In the genomic region with DNA sequence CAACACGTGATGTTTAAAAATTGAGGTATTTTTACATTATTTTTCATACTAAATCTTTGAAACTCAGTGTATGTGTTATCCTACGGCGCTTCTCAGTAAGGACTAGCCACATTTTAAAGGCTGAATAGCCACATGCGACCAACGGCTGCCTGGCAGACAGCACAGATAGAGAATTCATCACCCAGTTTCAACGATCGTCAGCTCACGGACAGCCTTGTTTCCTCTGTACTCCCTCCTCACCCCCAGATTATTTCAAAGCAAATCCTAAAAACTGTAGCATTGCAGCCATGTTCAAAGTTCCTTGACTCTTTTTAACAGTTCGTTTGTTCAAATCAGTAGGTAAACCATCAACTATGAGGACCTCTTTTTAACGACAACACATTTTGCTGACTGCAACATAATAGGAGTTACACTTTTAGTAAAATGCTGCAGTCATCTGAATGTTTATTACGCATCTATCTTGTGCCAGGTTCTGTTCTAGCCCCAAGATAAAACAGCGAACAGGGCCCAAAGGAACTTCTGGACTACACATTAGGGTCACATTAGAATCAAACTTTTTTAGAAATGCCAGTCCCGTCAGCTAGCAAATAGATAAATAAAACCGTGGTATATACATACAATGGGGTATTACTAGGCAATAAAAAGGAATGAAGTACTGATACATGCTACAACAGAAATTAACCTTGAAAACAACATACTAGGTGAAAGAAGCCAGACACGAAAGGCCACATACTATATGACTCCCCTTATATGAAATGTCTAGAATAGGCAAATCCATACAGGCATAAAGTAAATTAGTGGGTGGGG, we compare ENCODE assay signal across 21 cellular contexts. TPM values are rescaled to one million over a fixed set of nuclear protein-coding genes. Genes with fewer than 3 reads are reported as not detected.
DNase-seq lines count a peak whose midpoint lies in the region; ATAC-seq, FAIRE-seq and TF ChIP-seq lines count a peak whose summit lies in the region.
"Had no signal": no experiment of that assay in that cellular context is flagged by ENCODE, and none has a peak within 500 bp of the region (broad histone marks: within the 10 kb centered on the region; RNA-seq: fewer than 3 reads in every experiment).

No MANE protein-coding gene starts in this region.

- RAD21 ChIA-PET in HCT116 (lab: Charles Lee; ENCODE audit: low non-redundant PET in 1 of 2, low total read pairs in 2 of 2, uncharacterized antibody in 2 of 2, unreplicated experiment in 2 of 2): no interaction called here

- H3K4me1 Mint-ChIP-seq in CD4-positive, CD25-positive, alpha-beta regulatory T cell: peaks cover 57 to 87% (median 72%) of the 10 kb centered on the region in 4 donors

- H3K4me3 ChIP-seq in CD4-positive, CD25-positive, alpha-beta regulatory T cell (ENCODE audit: low read depth, low read length): no peak overlapping the region
- H3K4me3 ChIP-seq in HCT116 (replicated peaks in 1 of 2; ENCODE audit: low read depth in 1 of 2, low read length in 2 of 2) (no peak overlapping the region), Panc1 (ENCODE audit: low read depth in 2 of 2, low read length in 2 of 2) (no peak overlapping the region), K562 (no peak overlapping the region), mucosa of descending colon (no peak overlapping the region)
- H3K4me3 ChIP-seq: BLaER1, SJCRH30 had no signal

- no peaks in the 10 kb centered on the region for H3K27me3 Mint-ChIP-seq in CD4-positive, CD25-positive, alpha-beta regulatory T cell
- H3K27me3 Mint-ChIP-seq: CD8-positive, alpha-beta memory T cell had no signal

- no peaks in the 10 kb centered on the region for H3K9me3 ChIP-seq in CD4-positive, CD25-positive, alpha-beta regulatory T cell (ENCODE audit: control insufficient read depth in 2 of 2, low read length in 2 of 2)
- H3K9me3 ChIP-seq in HCT116 (ENCODE audit: control insufficient read depth in 1 of 2, insufficient read depth in 1 of 2, low read depth in 1 of 2, low read length in 2 of 2): no peaks in the 10 kb centered on the region
- no peaks in the 10 kb centered on the region for H3K9me3 ChIP-seq in Panc1 (ENCODE audit: control insufficient read depth, insufficient read depth, low read depth, low read length)
- no peaks in the 10 kb centered on the region for H3K9me3 ChIP-seq in K562 (replicated peaks; ENCODE audit: control insufficient read depth, insufficient read depth, low read depth, low read length)
- H3K9me3 ChIP-seq in mucosa of descending colon: no peaks in the 10 kb centered on the region
- H3K9me3 ChIP-seq: BLaER1, SJCRH30 had no signal

- TF ChIP-seq RAD21 in HCT116 (IDR thresholded peaks at IDR 0.05; ENCODE audit: low read depth): no peak
- no peak for TF ChIP-seq RAD21 in K562 (CRISPR knock-in tag; conservative IDR thresholded peaks at IDR 0.05 in 1 of 2, IDR thresholded peaks at IDR 0.05 in 1 of 2)

- peak overlapping the region in 2 of 4 donors; percentile 1 to 32 for H3K4me3 Mint-ChIP-seq in CD4-positive, CD25-positive, alpha-beta regulatory T cell

- TF ChIP-seq POLR2A in HCT116 (IDR thresholded peaks at IDR 0.05; ENCODE audit: borderline replicate concordance, extremely low read depth, insufficient read depth, insufficient read length) (no peak), K562 (conservative IDR thresholded peaks at IDR 0.05) (no peak)

- ATAC-seq in CD4-positive, CD25-positive, alpha-beta regulatory T cell (ENCODE audit: low read depth in 2 of 2): no peak
- ATAC-seq in HCT116 (no peak), Panc1 (no peak), K562 (peak; percentile 34; the same call in 2 of the 3 replicates), mucosa of descending colon (no peak)
- ATAC-seq: PC-3 had no signal

- CTCF ChIA-PET in HCT116 (lab: Charles Lee) (interaction anchor here (0.8 to 3.7 kb wide), 3 partner anchors 8 to 119 kb away, joined by 3 to 23 read pairs (median 3); no protein-coding TSS in a partner anchor), Panc1 (lab: Charles Lee) (interaction anchor here (0.9 kb wide), 1 partner anchor 11 kb away, joined by 3 read pairs; no protein-coding TSS in a partner anchor), K562 (lab: Yijun Ruan, JAX; ENCODE audit: low intra/inter-chr PET ratio) (no interaction called here)

- no peak for TF ChIP-seq CTCF in HCT116 (IDR thresholded peaks at IDR 0.05 in 2 of 3, conservative IDR thresholded peaks at IDR 0.05 in 1 of 3; ENCODE audit: borderline replicate concordance in 1 of 3, insufficient read depth in 1 of 3, low read depth in 2 of 3, low read length in 2 of 3)
- TF ChIP-seq CTCF in Panc1 (IDR thresholded peaks at IDR 0.05): no peak
- TF ChIP-seq CTCF in K562 (IDR thresholded peaks at IDR 0.05 in 2 of 3, conservative IDR thresholded peaks at IDR 0.05 in 1 of 3; ENCODE audit: insufficient read depth in 2 of 3, low read depth in 1 of 3, low read length in 3 of 3): no peak
- TF ChIP-seq CTCF in mucosa of descending colon (IDR thresholded peaks at IDR 0.05): no peak

- 35% methylated on average over 15 of the region's 15 CpGs for WGBS in K562 (ENCODE audit: insufficient coverage, low coverage, missing lambda C conversion rate)

- H4K20me1 ChIP-seq in HCT116 (ENCODE audit: insufficient read depth): no peaks in the 10 kb centered on the region; the same call in 1 of the 2 replicates
- peaks cover 22% of the 10 kb centered on the region; the same call in 1 of the 2 replicates for H4K20me1 ChIP-seq in K562 (replicated peaks; ENCODE audit: control insufficient read depth, insufficient read depth, low read length)

- no peak for TF ChIP-seq EP300 in K562 (IDR thresholded peaks at IDR 0.05; ENCODE audit: low read length)

- DNase-seq in CD4-positive, CD25-positive, alpha-beta regulatory T cell: no peak
- DNase-seq in HCT116 (ENCODE audit: low read depth, low spot score) (no peak), Panc1 (ENCODE audit: low read depth, low spot score) (no peak), K562 (ENCODE audit: extremely low read depth in 1 of 4, low spot score in 3 of 4) (peak in 2 of 4 experiments; percentile 23 to 48), MV-4-11 (lab: John Stamatoyannopoulos, UW) (no peak), mucosa of descending colon (no peak), NCI-H2171 treated with DMSO at 0.1 percent for 48 hours (lab: John Stamatoyannopoulos, UW) (no peak)
- no peak for DNase-seq in activated CD4-positive, CD25-positive, alpha-beta regulatory T cell (lab: John Stamatoyannopoulos, UW)
- DNase-seq: CD8-positive, alpha-beta memory T cell; DMS79; HCEC 1CT; MM.1S; NCI-H1092 treated with DMSO at 0.1 percent for 48 hours; NCI-H146; NCI-H2029 treated with DMSO at 0.1 percent for 48 hours; NCI-H524; NCI-H82; PC-3; SJCRH30; T-helper 2 cell had no signal

- H3K4me1 ChIP-seq in CD4-positive, CD25-positive, alpha-beta regulatory T cell (ENCODE audit: control insufficient read depth, insufficient read depth, low read length, poor library complexity, severe bottlenecking): peaks cover 55% of the 10 kb centered on the region
- H3K4me1 ChIP-seq in HCT116 (ENCODE audit: control insufficient read depth in 1 of 2, insufficient read depth in 2 of 2, low read length in 2 of 2): peaks cover 49 to 79% of the 10 kb centered on the region in 2 experiments
- H3K4me1 ChIP-seq in Panc1 (ENCODE audit: control insufficient read depth, insufficient read depth, low read length): peaks cover 5% of the 10 kb centered on the region; the same call in 1 of the 2 replicates
- H3K4me1 ChIP-seq in K562 (replicated peaks in 1 of 2; ENCODE audit: control insufficient read depth in 2 of 2, insufficient read depth in 2 of 2, low read length in 2 of 2): peaks cover 22 to 40% of the 10 kb centered on the region in 2 experiments
- no peaks in the 10 kb centered on the region for H3K4me1 ChIP-seq in mucosa of descending colon (ENCODE audit: low read depth)

- no peaks in the 10 kb centered on the region for H3K36me3 ChIP-seq in CD4-positive, CD25-positive, alpha-beta regulatory T cell (ENCODE audit: control insufficient read depth, insufficient read depth, low read length)
- H3K36me3 ChIP-seq in HCT116 (ENCODE audit: control insufficient read depth in 1 of 2, insufficient read depth in 2 of 2, low read length in 2 of 2): no peaks in the 10 kb centered on the region
- H3K36me3 ChIP-seq in Panc1 (ENCODE audit: control insufficient read depth, insufficient read depth, low read length): no peaks in the 10 kb centered on the region
- H3K36me3 ChIP-seq in K562 (ENCODE audit: control insufficient read depth, insufficient read depth, low read length): peaks cover 3% of the 10 kb centered on the region; the same call in 1 of the 3 replicates
- H3K36me3 ChIP-seq in mucosa of descending colon (ENCODE audit: low read depth): no peaks in the 10 kb centered on the region
- H3K36me3 ChIP-seq: BLaER1, SJCRH30 had no signal

- FAIRE-seq in K562 (lab: Jason Lieb, UNC): peak; percentile 37

- POLR2A ChIA-PET in HCT116 (lab: Charles Lee): no interaction called here
- POLR2A ChIA-PET in Panc1 (lab: Charles Lee): no interaction called here
- POLR2A ChIA-PET in K562 (lab: Yijun Ruan, JAX): interaction anchor here (0.9 to 1.0 kb wide), 2 partner anchors 8 to 9 kb away, joined by 3 to 5 read pairs; no protein-coding TSS in a partner anchor

- peaks cover 98% of the 10 kb centered on the region for H3K79me2 ChIP-seq in HCT116 (ENCODE audit: insufficient read depth, low read length)
- peaks cover 99% of the 10 kb centered on the region for H3K79me2 ChIP-seq in K562 (ENCODE audit: control insufficient read depth, insufficient read depth, low read length)

- no peaks in the 10 kb centered on the region for H3K9me2 ChIP-seq in HCT116 (ENCODE audit: insufficient read depth)

- peak overlapping the region in 2 of 3 donors; percentile 4 to 48 for H3K27ac Mint-ChIP-seq in CD4-positive, CD25-positive, alpha-beta regulatory T cell

- H2AFZ ChIP-seq in HCT116 (ENCODE audit: low read depth, low read length, poor library complexity, severe bottlenecking): no peak overlapping the region
- H2AFZ ChIP-seq in K562 (ENCODE audit: low read depth, low read length): peak overlapping the region; percentile 58

- peaks cover 8% of the 10 kb centered on the region for H3K36me3 Mint-ChIP-seq in CD4-positive, CD25-positive, alpha-beta regulatory T cell

- H3K9ac ChIP-seq in HCT116 (ENCODE audit: low read length) (no peak overlapping the region), K562 (ENCODE audit: insufficient read depth in 1 of 2, low read depth in 2 of 2, low read length in 2 of 2) (0 out of 4 replicates have a peak overlapping the region, but pooled peaks of 1 of the 2 experiments have one; percentile 12)
- H3K9ac ChIP-seq: BLaER1 had no signal

- BruUV-seq in HCT116 (replicated peaks; lab: Mats Ljungman, UMichigan) (no TSS peak), Panc1 (replicated peaks; lab: Mats Ljungman, UMichigan) (no TSS peak), K562 (replicated peaks; lab: Mats Ljungman, UMichigan) (no TSS peak)

- no peaks in the 10 kb centered on the region for H3K9me3 Mint-ChIP-seq in CD4-positive, CD25-positive, alpha-beta regulatory T cell
- H3K9me3 Mint-ChIP-seq: CD8-positive, alpha-beta memory T cell had no signal

- H3K4me2 ChIP-seq in HCT116 (ENCODE audit: low read length) (peak overlapping the region; percentile 2; the same call in 1 of the 2 replicates), K562 (ENCODE audit: insufficient read depth, low read length) (peak overlapping the region; percentile 45; the same call in 1 of the 2 replicates)
- H3K4me2 ChIP-seq: BLaER1 had no signal

- no peaks in the 10 kb centered on the region for H3K9me1 ChIP-seq in K562 (ENCODE audit: control insufficient read depth, insufficient read depth, low read length)

- intact Hi-C loops in HCT116 (cut with micrococcal nuclease) (loop anchor here (5.0 kb wide), 1 partner anchor 67 kb away; no protein-coding TSS in a partner anchor), Panc1 (cut with micrococcal nuclease; ENCODE audit: unreplicated experiment) (no loop called here), K562 (cut with micrococcal nuclease) (loop anchor here (5.0 kb wide), 1 partner anchor 42 kb away; no protein-coding TSS in a partner anchor), mucosa of descending colon (cut with DNase I, micrococcal nuclease) (no loop called here)

- no peaks in the 10 kb centered on the region for H3K27me3 ChIP-seq in CD4-positive, CD25-positive, alpha-beta regulatory T cell (ENCODE audit: control insufficient read depth, insufficient read depth, low read length)
- H3K27me3 ChIP-seq in HCT116 (ENCODE audit: insufficient read depth, low read length) (no peaks in the 10 kb centered on the region), Panc1 (ENCODE audit: control insufficient read depth, insufficient read depth, low read length) (peaks cover 2% of the 10 kb centered on the region; the same call in 1 of the 2 replicates), K562 (ENCODE audit: control insufficient read depth in 2 of 2, insufficient read depth in 2 of 2, low read length in 2 of 2) (no peaks in the 10 kb centered on the region)
- H3K27me3 ChIP-seq: BLaER1, SJCRH30 had no signal

- in situ Hi-C loops in Panc1 (cut with HindIII; ENCODE audit: low pct_unique_long_range_greater_than_20kb, low sequenced_read_pairs): no loop called here
- in situ Hi-C loops in K562 (cut with MboI): no loop called here

- no peak overlapping the region for H3K27ac ChIP-seq in CD4-positive, CD25-positive, alpha-beta regulatory T cell (ENCODE audit: insufficient read depth, low read length, poor library complexity, severe bottlenecking)
- H3K27ac ChIP-seq in HCT116 (ENCODE audit: low read depth, low read length) (no peak overlapping the region), Panc1 (ENCODE audit: low read length) (peak overlapping the region; percentile 9; the same call in 1 of the 2 replicates), K562 (ENCODE audit: extremely low read depth, low read depth, low read length) (peak overlapping the region; percentile 36; the same call in 1 of the 3 replicates)
- H3K27ac ChIP-seq: BLaER1, SJCRH30 had no signal

RNA-seq across cellular contexts. Expression of a gene that starts 5.7 kb away (rescaled TPM):
- 43.0 TPM for total RNA-seq in CD4-positive, CD25-positive, alpha-beta regulatory T cell
- polyA plus RNA-seq in CD4-positive, CD25-positive, alpha-beta regulatory T cell: 10 to 100 TPM in 2 of 4 donors, 1 to 10 TPM in 2; 9.1 to 14.5 (median 11.9) TPM
- 36.8 TPM for total RNA-seq in HCT116 (2021; ENCODE audit: unreplicated experiment)
- 13.2 and 16.1 TPM in 2 replicates for polyA plus RNA-seq in HCT116 (2012)
- 9.2 TPM for total RNA-seq in Panc1 (2021; ENCODE audit: unreplicated experiment)
- 3.1 TPM for polyA plus RNA-seq in Panc1 (2012; ENCODE audit: insufficient read length)
- 124 and 131 TPM in 2 replicates for total RNA-seq in K562 (2011; cell fraction: chromatin; rRNA removed; ENCODE audit: low replicate concordance)
- 33.5 and 46.1 TPM in 2 replicates for total RNA-seq in K562 (2011; cell fraction: nucleolus; rRNA removed)
- total RNA-seq in K562 (2011; cell fraction: nucleoplasm; rRNA removed): 48.8 and 79.4 TPM in 2 replicates
- 16.3 and 22.1 TPM in 2 replicates for total RNA-seq in K562 (2014; rRNA removed)
- total RNA-seq in K562 (2014; rRNA removed; fragmentation: Illumina TruSeq; extraction: Trizol): 33.4 and 39.0 TPM in 2 replicates
- 25.4 and 26.5 TPM in 2 replicates for total RNA-seq in K562 (2015; rRNA removed; fragmentation: Illumina TruSeq; extraction: Trizol)
- total RNA-seq in K562 (2021): 35.0 and 37.2 TPM in 2 replicates
- polyA plus RNA-seq in K562 (2011; rRNA removed): 23.8 and 34.0 TPM in 2 replicates
- 7.9 and 9.7 TPM in 2 replicates for polyA plus RNA-seq in K562 (2011; cell fraction: cytosol; rRNA removed)
- polyA plus RNA-seq in K562 (2011; cell fraction: nucleus; rRNA removed): 50.5 and 63.2 TPM in 2 replicates
- polyA plus RNA-seq in K562 (2012): 13.1 and 17.7 TPM in 2 replicates
- polyA plus RNA-seq in K562 (2014; fragmentation: Illumina TruSeq; extraction: Trizol): 24.9 and 29.9 TPM in 2 replicates
- 1 to 10 TPM; 4.8 to 6.8 TPM for polyA plus RNA-seq in K562 (2014; fragmentation: Nextera tagmentation; extraction: Ambion mirVana)
- 20.3 and 21.2 TPM in 2 replicates for polyA plus RNA-seq in K562 (2014; rRNA removed)
- polyA minus RNA-seq in K562 (2011; rRNA and poly(A)+ RNA removed): 70.4 and 71.2 TPM in 2 replicates
- 20.3 and 33.0 TPM in 2 replicates for polyA minus RNA-seq in K562 (2011; cell fraction: cytosol; rRNA and poly(A)+ RNA removed)
- 46.0 and 48.3 TPM in 2 replicates for polyA minus RNA-seq in K562 (2011; cell fraction: nucleus; rRNA and poly(A)+ RNA removed)
- total RNA-seq in mucosa of descending colon: 10 to 100 TPM in 2 of 3 donors, 1 to 10 TPM in 1; 9.0 to 15.4 (median 10.6) TPM

Comparison
In these comparisons a context has a peak if more than half of its experiments do, and no peak if none do; other contexts are left out.
1. H3K27ac ChIP-seq: peak in Panc1 (single experiment) and K562 (single experiment); none in CD4-positive, CD25-positive, alpha-beta regulatory T cell (single experiment) and HCT116 (single experiment).
2. intact Hi-C loops: an anchor here in HCT116 (5.0 kb wide) and K562 (5.0 kb wide); none called in Panc1 and mucosa of descending colon.